ENCODE assay signal across 24 cellular contexts in the genomic region with DNA sequence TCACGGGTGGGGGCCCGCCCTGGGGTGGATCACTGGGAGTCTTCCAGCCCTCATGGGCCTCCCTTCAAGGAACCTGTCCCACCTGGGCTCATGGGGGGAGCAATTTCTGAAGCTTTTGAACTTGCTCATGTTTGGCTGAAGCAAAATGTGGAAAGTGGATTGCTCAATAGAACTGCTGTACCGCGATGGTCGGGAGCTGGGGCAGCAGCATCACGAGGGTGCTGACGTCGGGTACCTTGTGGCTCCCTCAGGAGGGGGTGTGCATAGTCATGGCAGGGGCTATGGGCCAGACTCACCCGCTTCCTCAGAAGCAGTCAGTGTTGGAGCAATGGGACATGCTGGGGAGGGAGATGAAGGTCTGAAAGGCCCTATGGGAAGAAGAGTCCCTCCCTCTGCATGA. TPM values are rescaled to one million over a fixed set of nuclear protein-coding genes. Genes with fewer than 3 reads are reported as not detected.
DNase-seq lines count a peak whose midpoint lies in the region; ATAC-seq and TF ChIP-seq lines count a peak whose summit lies in the region.
"Had no signal": no experiment of that assay in that cellular context is flagged by ENCODE, and none has a peak within 500 bp of the region (broad histone marks: within the 10 kb centered on the region; RNA-seq: fewer than 3 reads in every experiment).

No MANE protein-coding gene starts in this region.

- H4K91ac ChIP-seq in H9 (ENCODE audit: insufficient read length, low read depth, low read length): no peak overlapping the region
- no peak overlapping the region for H4K91ac ChIP-seq in neuronal stem cell (ENCODE audit: low read depth, low read length, poor library complexity)

- peaks cover 14 to 15% of the 10 kb centered on the region in 2 experiments for H3K4me1 Mint-ChIP-seq in H9
- H3K4me1 Mint-ChIP-seq in central memory CD8-positive, alpha-beta T cell: peaks cover 28% of the 10 kb centered on the region
- H3K4me1 Mint-ChIP-seq: activated naive CD8-positive, alpha-beta T cell treated with anti-CD3 and anti-CD28 coated beads, Interleukin-2, amount 50 U/mL, for 24 hours had no signal

- no peak overlapping the region for H3K4ac ChIP-seq in H9 (ENCODE audit: low read depth, low read length)
- H3K4ac ChIP-seq in neuronal stem cell (ENCODE audit: low read length): no peak overlapping the region

- ATAC-seq in central memory CD8-positive, alpha-beta T cell (replicated peaks; ENCODE audit: extremely low read depth, poor library complexity, severe bottlenecking): no peak
- ATAC-seq in esophagus mucosa: no peak
- ATAC-seq: activated naive CD8-positive, alpha-beta T cell treated with anti-CD3 and anti-CD28 coated beads, Interleukin-2, amount 50 U/mL, for 24 hours had no signal

- WGBS in H9 (ENCODE audit: extremely low coverage, insufficient read length, low lambda C conversion rate): no CpG with 5 or more reads among the region's 9 CpGs
- no CpG with 5 or more reads among the region's 9 CpGs for WGBS in neuronal stem cell (ENCODE audit: extremely low coverage in 2 of 2, insufficient read length in 2 of 2, insufficient replicate concordance in 1 of 2), 2 donors

- DNase-seq in CD1c-positive myeloid dendritic cell (ENCODE audit: extremely low spot score) (peak; percentile 42), H9 (no peak), neuronal stem cell (ENCODE audit: low spot score) (no peak), NOMO-1 treated with DMSO at 0.1 percent for 48 hours (lab: John Stamatoyannopoulos, UW; ENCODE audit: unreplicated experiment) (no peak)
- no peak for DNase-seq in central memory CD8-positive, alpha-beta T cell (ENCODE audit: low spot score in 2 of 2)
- DNase-seq in stimulated activated CD4-positive, alpha-beta T cell treated with anti-CD3 and anti-CD28 coated beads, Interleukin-4, amount 100 ng/mL, for 24 hours: no peak
- DNase-seq: activated CD4-positive, alpha-beta T cell treated with anti-CD3 and anti-CD28 coated beads, Interleukin-2, amount 50 U/mL, for 4 hours; activated naive CD8-positive, alpha-beta T cell treated with anti-CD3 and anti-CD28 coated beads, Interleukin-2, amount 50 U/mL, for 24 hours; CD4-positive, CD25-positive, alpha-beta regulatory T cell; cerebellar nuclear complex; KG1; MM.1S; natural killer cell; NCI-H1694; OCI-M1; T-helper 9 cell had no signal

- no peaks in the 10 kb centered on the region for H3K27me3 ChIP-seq in H9 (ENCODE audit: insufficient read depth, low read length)
- no peaks in the 10 kb centered on the region for H3K27me3 ChIP-seq in neuronal stem cell (ENCODE audit: control insufficient read depth in 3 of 3, insufficient read depth in 3 of 3, low read depth in 1 of 3, low read length in 3 of 3)
- H3K27me3 ChIP-seq: right atrium auricular region, upper lobe of left lung had no signal

- no peak overlapping the region for H3K4me2 ChIP-seq in H9 (ENCODE audit: insufficient read depth, insufficient read length, low read length)
- no peak overlapping the region for H3K4me2 ChIP-seq in neuronal stem cell (ENCODE audit: insufficient read depth, low read length, poor library complexity, severe bottlenecking)

- H3K27me3 Mint-ChIP-seq in H9 (ENCODE audit: low read depth): no peaks in the 10 kb centered on the region
- no peaks in the 10 kb centered on the region for H3K27me3 Mint-ChIP-seq in central memory CD8-positive, alpha-beta T cell
- H3K27me3 Mint-ChIP-seq: activated naive CD8-positive, alpha-beta T cell treated with anti-CD3 and anti-CD28 coated beads, Interleukin-2, amount 50 U/mL, for 24 hours; CD4-positive, CD25-positive, alpha-beta regulatory T cell had no signal

- no peak overlapping the region for H3K23ac ChIP-seq in H9 (ENCODE audit: insufficient read length, low read depth, low read length)
- no peak overlapping the region for H3K23ac ChIP-seq in neuronal stem cell (ENCODE audit: low read depth, low read length, poor library complexity)

- H2BK120ac ChIP-seq in H9 (ENCODE audit: low read depth, low read length, poor library complexity, severe bottlenecking) (no peak overlapping the region), neuronal stem cell (ENCODE audit: low read depth, low read length) (no peak overlapping the region)

- no peak overlapping the region for H2BK5ac ChIP-seq in H9 (ENCODE audit: insufficient read length, low read length)
- no peak overlapping the region for H2BK5ac ChIP-seq in neuronal stem cell (ENCODE audit: low read length)

- no peak overlapping the region for H2BK20ac ChIP-seq in H9 (ENCODE audit: low read depth, low read length, poor library complexity, severe bottlenecking)

- no peak overlapping the region for H3T11ph ChIP-seq in H9 (ENCODE audit: low read length)

- H3K14ac ChIP-seq in H9 (ENCODE audit: insufficient read depth, low read length): no peak overlapping the region
- H3K14ac ChIP-seq in neuronal stem cell (ENCODE audit: low read length): peak overlapping the region; percentile 65

- H3K79me1 ChIP-seq in H9 (ENCODE audit: insufficient read depth, low read depth, low read length, poor library complexity, severe bottlenecking) (no peaks in the 10 kb centered on the region), neuronal stem cell (ENCODE audit: low read depth, low read length) (no peaks in the 10 kb centered on the region)

- H3K9ac ChIP-seq in H9 (ENCODE audit: extremely low read depth, insufficient read length, low read length): no peak overlapping the region
- H3K9ac ChIP-seq in neuronal stem cell (ENCODE audit: low read depth, low read length, poor library complexity): no peak overlapping the region
- H3K9ac ChIP-seq: parathyroid adenoma had no signal

- H3K79me2 ChIP-seq in H9 (ENCODE audit: insufficient read depth, low read length): no peaks in the 10 kb centered on the region
- H3K79me2 ChIP-seq: parathyroid adenoma had no signal

- no peak overlapping the region for H3K4me3 Mint-ChIP-seq in H9
- H3K4me3 Mint-ChIP-seq in central memory CD8-positive, alpha-beta T cell: no peak overlapping the region
- H3K4me3 Mint-ChIP-seq: activated naive CD8-positive, alpha-beta T cell treated with anti-CD3 and anti-CD28 coated beads, Interleukin-2, amount 50 U/mL, for 24 hours; CD4-positive, CD25-positive, alpha-beta regulatory T cell; natural killer cell had no signal

- H3K36me3 ChIP-seq in neuronal stem cell (replicated peaks in 1 of 2; ENCODE audit: control insufficient read depth in 2 of 2, insufficient read depth in 2 of 2, low read length in 2 of 2): peaks cover 0 to 64% of the 10 kb centered on the region in 2 donors

- H3K27ac Mint-ChIP-seq in H9: peak overlapping the region in 2 of 3 experiments; percentile 31 to 93; a peak in 3 of 7 replicates
- peak overlapping the region; percentile 8 for H3K27ac Mint-ChIP-seq in central memory CD8-positive, alpha-beta T cell (ENCODE audit: low read depth)
- H3K27ac Mint-ChIP-seq: CD4-positive, CD25-positive, alpha-beta regulatory T cell had no signal

- H2BK12ac ChIP-seq in H9 (ENCODE audit: insufficient read length, low read depth, low read length) (no peak overlapping the region), neuronal stem cell (ENCODE audit: low read length) (no peak overlapping the region)

- H2AK5ac ChIP-seq in H9 (ENCODE audit: insufficient read length, low read length) (no peak overlapping the region), neuronal stem cell (ENCODE audit: low read depth, low read length) (no peak overlapping the region)

- no peaks in the 10 kb centered on the region for H4K20me1 ChIP-seq in H9 (ENCODE audit: control insufficient read depth, insufficient read depth, insufficient read length)

- H3K4me1 ChIP-seq in H9 (ENCODE audit: insufficient read depth, low read length) (no peaks in the 10 kb centered on the region; the same call in 1 of the 2 replicates), neuronal stem cell (ENCODE audit: control insufficient read depth in 2 of 2, insufficient read depth in 1 of 2, low read depth in 1 of 2, low read length in 2 of 2) (peaks cover 0 to 6% of the 10 kb centered on the region in 2 donors)
- H3K4me1 ChIP-seq: parathyroid adenoma had no signal

- H2BK15ac ChIP-seq in H9 (ENCODE audit: low read depth, low read length) (no peak overlapping the region), neuronal stem cell (ENCODE audit: low read length) (no peak overlapping the region)

- no peak overlapping the region for H4K5ac ChIP-seq in H9 (ENCODE audit: insufficient read length, low read depth, low read length)

- H3K9me3 Mint-ChIP-seq in H9: no peaks in the 10 kb centered on the region
- no peaks in the 10 kb centered on the region for H3K9me3 Mint-ChIP-seq in central memory CD8-positive, alpha-beta T cell
- H3K9me3 Mint-ChIP-seq: activated naive CD8-positive, alpha-beta T cell treated with anti-CD3 and anti-CD28 coated beads, Interleukin-2, amount 50 U/mL, for 24 hours; CD4-positive, CD25-positive, alpha-beta regulatory T cell; natural killer cell had no signal

- no peaks in the 10 kb centered on the region for H3K23me2 ChIP-seq in H9 (ENCODE audit: insufficient read length, low read depth, low read length, poor library complexity, severe bottlenecking)

- H3K36me3 Mint-ChIP-seq in H9 (ENCODE audit: insufficient read depth in 1 of 3, low read depth in 3 of 3): peaks cover 4 to 32% (median 8%) of the 10 kb centered on the region in 3 experiments; a peak in 5 of 7 replicates
- H3K36me3 Mint-ChIP-seq in central memory CD8-positive, alpha-beta T cell (ENCODE audit: insufficient read depth): peaks cover 54% of the 10 kb centered on the region
- H3K36me3 Mint-ChIP-seq: natural killer cell had no signal

- no peak for TF ChIP-seq CTCF in H9 (conservative IDR thresholded peaks at IDR 0.05)

- H3K18ac ChIP-seq in H9 (ENCODE audit: insufficient read length, low read depth, low read length) (no peak overlapping the region), neuronal stem cell (ENCODE audit: low read length) (no peak overlapping the region)

- H4K8ac ChIP-seq in H9 (replicated peaks; ENCODE audit: insufficient read length, low read depth, low read length) (no peak overlapping the region), neuronal stem cell (ENCODE audit: low read depth, low read length) (no peak overlapping the region)

- H3K4me3 ChIP-seq in neuronal stem cell (ENCODE audit: low read length in 2 of 2): no peak overlapping the region
- H3K4me3 ChIP-seq: right atrium auricular region, upper lobe of left lung had no signal

- H2AFZ ChIP-seq in H9 (ENCODE audit: low read length) (no peak overlapping the region), neuronal stem cell (ENCODE audit: low read length) (no peak overlapping the region)
- H2AFZ ChIP-seq: parathyroid adenoma had no signal

- H3K27ac ChIP-seq in H9 (ENCODE audit: insufficient read length, low read depth, low read length) (no peak overlapping the region), neuronal stem cell (replicated peaks; ENCODE audit: low read length) (no peak overlapping the region)
- H3K27ac ChIP-seq: epithelial cell of prostate, parathyroid adenoma, right atrium auricular region, VCaP had no signal

- no peak overlapping the region for H3K56ac ChIP-seq in H9 (ENCODE audit: insufficient read length, low read depth, low read length)

- no peaks in the 10 kb centered on the region for H3K9me3 ChIP-seq in H9 (ENCODE audit: control insufficient read depth, low read depth, low read length)
- no peaks in the 10 kb centered on the region for H3K9me3 ChIP-seq in neuronal stem cell (replicated peaks in 1 of 2; ENCODE audit: control insufficient read depth in 2 of 2, insufficient read depth in 1 of 2, low read depth in 1 of 2, low read length in 2 of 2)
- H3K9me3 ChIP-seq: right atrium auricular region, upper lobe of left lung had no signal

RNA-seq across cellular contexts. Expression of gene PRRT1B, which starts 57.9 kb away (rescaled TPM):
- 0.72 and 1.0 TPM in 2 replicates for total RNA-seq in H9 (2021)
- not detected for polyA plus RNA-seq in neuronal stem cell (2013, experiment 1 of 2)
- not detected for polyA plus RNA-seq in neuronal stem cell (2013, experiment 2 of 2)
- not detected for total RNA-seq in esophagus mucosa
- total RNA-seq: CD4-positive, CD25-positive, alpha-beta regulatory T cell; natural killer cell; NCI-H460; right atrium auricular region had no signal
- polyA plus RNA-seq: CD4-positive, CD25-positive, alpha-beta regulatory T cell; keratinocyte had no signal
